9 cellular contexts compared by ENCODE assay signal in genomic region chr19:38514812-38515633, GRCh38.
DNase-seq lines count a peak whose midpoint lies in the region; ATAC-seq and TF ChIP-seq lines count a peak whose summit lies in the region.
"Had no signal": no experiment of that assay in that cellular context is flagged by ENCODE, and none has a peak within 500 bp of the region (broad histone marks: within the 10 kb centered on the region; RNA-seq: fewer than 3 reads in every experiment).

No MANE protein-coding gene starts in this region.

- H3K27ac ChIP-seq in Peyer's patch (no peak overlapping the region), thoracic aorta (no peak overlapping the region)

- no peaks in the 10 kb centered on the region for H3K9me3 Mint-ChIP-seq in activated T-helper 17 cell treated with anti-CD3 and anti-CD28 coated beads, Interleukin-2, amount 50 U/mL, for 72 hours
- H3K9me3 Mint-ChIP-seq in osteocyte (ENCODE audit: unreplicated experiment), result no peaks in the 10 kb centered on the region
- H3K9me3 Mint-ChIP-seq: activated naive CD4-positive, alpha-beta T cell treated with anti-CD3 and anti-CD28 coated beads, Interleukin-2, amount 50 U/mL, for 24 hours had no signal

- DNase-seq in DMS53 (lab: John Stamatoyannopoulos, UW) (peak; percentile 81), HS-27A (ENCODE audit: low read depth) (peak; percentile 50), Peyer's patch (peak; percentile 68 to 83 (median 80)), fibroblast of the conjunctiva (ENCODE audit: low read depth) (peak; percentile 18), osteocyte (ENCODE audit: extremely low spot score, unreplicated experiment) (no peak), thoracic aorta (ENCODE audit: low spot score) (no peak)

- peaks cover 4% of the 10 kb centered on the region for H3K27me3 Mint-ChIP-seq in activated T-helper 17 cell treated with anti-CD3 and anti-CD28 coated beads, Interleukin-2, amount 50 U/mL, for 72 hours
- H3K27me3 Mint-ChIP-seq in osteocyte (ENCODE audit: unreplicated experiment), result peaks cover 10% of the 10 kb centered on the region
- H3K27me3 Mint-ChIP-seq: activated naive CD4-positive, alpha-beta T cell treated with anti-CD3 and anti-CD28 coated beads, Interleukin-2, amount 50 U/mL, for 24 hours had no signal

- H3K9me3 ChIP-seq in Peyer's patch (no peaks in the 10 kb centered on the region), thoracic aorta (no peaks in the 10 kb centered on the region)

- TF ChIP-seq CTCF in Peyer's patch (IDR thresholded peaks at IDR 0.05), result peak; percentile 67 to 90 (median 76)
- TF ChIP-seq CTCF in osteocyte (IDR thresholded peaks at IDR 0.05), result peak; percentile 85
- TF ChIP-seq CTCF in thoracic aorta (IDR thresholded peaks at IDR 0.05), result peak; percentile 89

- peak; percentile 78 for ATAC-seq in activated T-helper 17 cell treated with anti-CD3 and anti-CD28 coated beads, Interleukin-2, amount 50 U/mL, for 72 hours (replicated peaks)
- ATAC-seq in thoracic aorta (ENCODE audit: insufficient number of reproducible peaks, low FRiP score, low read depth) (no peak), HG03039 (IDR thresholded peaks at IDR 0.05; ENCODE audit: unreplicated experiment) (no peak)

- H3K4me3 Mint-ChIP-seq in activated T-helper 17 cell treated with anti-CD3 and anti-CD28 coated beads, Interleukin-2, amount 50 U/mL, for 72 hours, result peak overlapping the region; percentile 19
- no peak overlapping the region for H3K4me3 Mint-ChIP-seq in osteocyte (ENCODE audit: unreplicated experiment)
- H3K4me3 Mint-ChIP-seq: activated naive CD4-positive, alpha-beta T cell treated with anti-CD3 and anti-CD28 coated beads, Interleukin-2, amount 50 U/mL, for 24 hours had no signal

- no peak for TF ChIP-seq POLR2A in Peyer's patch (IDR thresholded peaks at IDR 0.05)

- peaks cover 23% of the 10 kb centered on the region for H3K36me3 Mint-ChIP-seq in activated T-helper 17 cell treated with anti-CD3 and anti-CD28 coated beads, Interleukin-2, amount 50 U/mL, for 72 hours (ENCODE audit: low read depth)
- no peaks in the 10 kb centered on the region for H3K36me3 Mint-ChIP-seq in osteocyte (ENCODE audit: unreplicated experiment)
- H3K36me3 Mint-ChIP-seq: activated naive CD4-positive, alpha-beta T cell treated with anti-CD3 and anti-CD28 coated beads, Interleukin-2, amount 50 U/mL, for 24 hours had no signal

- H3K4me1 ChIP-seq in Peyer's patch, result peaks cover 0 to 9% (median 0%) of the 10 kb centered on the region in 4 donors
- H3K4me1 ChIP-seq in thoracic aorta (ENCODE audit: control insufficient read depth in 1 of 2, low read depth in 2 of 2), result peaks cover 3 to 8% of the 10 kb centered on the region in 2 donors

- H3K36me3 ChIP-seq in Peyer's patch (no peaks in the 10 kb centered on the region), thoracic aorta (no peaks in the 10 kb centered on the region)

- H3K4me3 ChIP-seq in Peyer's patch, result no peak overlapping the region
- H3K4me3 ChIP-seq in thoracic aorta, result peak overlapping the region; percentile 14

- H3K27me3 ChIP-seq in Peyer's patch (no peaks in the 10 kb centered on the region), thoracic aorta (replicated peaks; ENCODE audit: insufficient read depth) (no peaks in the 10 kb centered on the region)

- H3K4me1 Mint-ChIP-seq in activated T-helper 17 cell treated with anti-CD3 and anti-CD28 coated beads, Interleukin-2, amount 50 U/mL, for 72 hours, result no peaks in the 10 kb centered on the region
- H3K4me1 Mint-ChIP-seq in osteocyte (ENCODE audit: unreplicated experiment), result no peaks in the 10 kb centered on the region

- H3K27ac Mint-ChIP-seq in activated T-helper 17 cell treated with anti-CD3 and anti-CD28 coated beads, Interleukin-2, amount 50 U/mL, for 72 hours, result no peak overlapping the region
- H3K27ac Mint-ChIP-seq in osteocyte (ENCODE audit: unreplicated experiment), result no peak overlapping the region
- H3K27ac Mint-ChIP-seq: activated naive CD4-positive, alpha-beta T cell treated with anti-CD3 and anti-CD28 coated beads, Interleukin-2, amount 50 U/mL, for 24 hours had no signal

Comparison
In these comparisons a context has a peak if more than half of its experiments do, and no peak if none do; other contexts are left out.
1. DNase-seq: peak in DMS53 (single experiment), HS-27A (single experiment), Peyer's patch (3 of 3) and fibroblast of the conjunctiva (single experiment); none in osteocyte (single experiment) and thoracic aorta (single experiment).
2. Peak in every context shown above with its lines, with median percentiles within 50 percentile points of each other: CTCF ChIP-seq.